ENCODE assay signal across 16 cellular contexts in the genomic region with DNA sequence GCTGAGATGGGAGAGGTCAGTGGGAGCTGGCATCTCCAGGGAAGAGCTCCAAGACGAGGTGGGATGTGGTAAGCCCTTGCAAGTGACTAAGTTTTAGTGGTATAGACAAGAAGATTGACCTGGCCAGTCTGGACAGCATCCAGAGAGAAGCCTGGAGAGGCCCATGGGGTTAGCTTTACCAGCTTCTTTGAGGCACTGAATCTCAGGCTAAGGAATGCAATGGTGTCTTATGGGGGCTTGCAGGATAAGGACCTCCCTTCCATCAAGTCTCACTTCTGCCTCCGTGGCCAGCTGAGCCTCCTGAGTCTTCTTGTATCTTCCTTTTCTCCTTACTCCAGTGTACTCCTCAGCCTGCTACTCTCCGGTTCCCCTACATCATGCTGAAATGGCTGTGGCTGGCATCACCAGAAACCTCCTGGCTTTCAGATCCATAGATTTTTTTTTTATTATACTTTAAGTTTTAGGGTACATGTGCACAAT.
"Had no signal": no experiment of that assay in that cellular context is flagged by ENCODE, and none has a peak within 500 bp of the region (broad histone marks: within the 10 kb centered on the region; RNA-seq: fewer than 3 reads in every experiment).

No MANE protein-coding gene starts in this region.

- DNase-seq: activated CD4-positive, alpha-beta T cell treated with anti-CD3 and anti-CD28 coated beads for 48 hours; activated CD8-positive, alpha-beta memory T cell treated with anti-CD3 and anti-CD28 coated beads, Interleukin-2, amount 50 U/mL, for 4 hours; activated CD8-positive, alpha-beta T cell treated with anti-CD3 and anti-CD28 coated beads for 36 hours; activated naive CD8-positive, alpha-beta T cell treated with anti-CD3 and anti-CD28 coated beads, Interleukin-2, amount 10 ng/mL, durations not matched to agents 7 days and 5 days; activated T-cell treated with anti-CD3 and anti-CD28 coated beads, Interleukin-2, amount 50 U/mL, for 72 hours; anterior cingulate cortex; brain microvascular endothelial cell; cerebellar nuclear complex; gastrocnemius medialis; heart right ventricle; naive thymus-derived CD8-positive, alpha-beta T cell; stimulated activated CD4-positive, alpha-beta T cell treated with anti-CD3 and anti-CD28 coated beads, Interleukin-2, amount 100 ng/mL, for 48 hours; T-cell; WERI-Rb-1 had no signal

- ATAC-seq: activated CD8-positive, alpha-beta T cell treated with anti-CD3 and anti-CD28 coated beads for 36 hours; activated T-cell treated with anti-CD3 and anti-CD28 coated beads, Interleukin-2, amount 50 U/mL, for 72 hours; gastrocnemius medialis; heart right ventricle; left lung; naive thymus-derived CD8-positive, alpha-beta T cell; stimulated activated memory B cell treated with anti-CD40 and anti-IgM and Interleukin-4, amounts not matched to agents 10 μg/mL and 1 μg/mL and 100 μg/mL, for 72 hours; T-cell had no signal
